In the genomic region with DNA sequence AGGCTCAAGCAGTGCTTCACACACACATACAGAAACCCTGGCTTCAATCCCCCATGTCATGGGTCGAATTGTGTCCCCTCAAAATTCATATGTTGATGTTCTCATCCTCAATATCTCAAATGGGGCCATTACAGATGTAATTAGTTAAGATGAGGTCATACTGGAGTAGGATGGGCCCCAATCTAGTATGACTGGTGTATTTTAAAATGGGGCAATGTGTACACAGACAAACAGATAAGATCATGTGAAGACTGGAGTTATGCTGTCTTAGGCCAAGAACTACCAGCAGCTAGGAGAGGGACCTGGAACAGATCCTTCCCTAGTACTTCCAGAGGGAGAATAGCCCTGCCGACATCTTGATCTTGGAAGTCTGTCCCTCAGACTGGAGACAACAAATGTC, we compare ENCODE assay signal across 2 cellular contexts.
TF ChIP-seq lines count a peak whose summit lies in the region.

No MANE protein-coding gene starts in this region.

TF ChIP-seq in HepG2, 621 proteins besides CTCF, POLR2A, EP300 and RAD21:
- TF ChIP-seq ZNF678 (CRISPR knock-in tag; IDR thresholded peaks at IDR 0.05) (no peak), ATF7 (IDR thresholded peaks at IDR 0.05) (peak; percentile 61), ATF7 (CRISPR knock-in tag; IDR thresholded peaks at IDR 0.05) (no peak)

TF ChIP-seq in H1, 55 proteins besides CTCF, POLR2A, EP300 and RAD21:
- TF ChIP-seq JUN (IDR thresholded peaks at IDR 0.05; ENCODE audit: low read depth, low read length), result no peak
- no peak for TF ChIP-seq NANOG (IDR thresholded peaks at IDR 0.05; ENCODE audit: insufficient read depth, low read depth, low read length, poor library complexity, severe bottlenecking)
- no peak for TF ChIP-seq TAF7 (optimal IDR thresholded peaks at IDR 0.05; ENCODE audit: borderline replicate concordance, low read depth, low read length)
- TF ChIP-seq SIRT6 (IDR thresholded peaks at IDR 0.05; ENCODE audit: low read length), result no peak
TF ChIP-seq in H1: peak in this region for 0.
